ENCODE assay signal across 11 cellular contexts in the genomic region with DNA sequence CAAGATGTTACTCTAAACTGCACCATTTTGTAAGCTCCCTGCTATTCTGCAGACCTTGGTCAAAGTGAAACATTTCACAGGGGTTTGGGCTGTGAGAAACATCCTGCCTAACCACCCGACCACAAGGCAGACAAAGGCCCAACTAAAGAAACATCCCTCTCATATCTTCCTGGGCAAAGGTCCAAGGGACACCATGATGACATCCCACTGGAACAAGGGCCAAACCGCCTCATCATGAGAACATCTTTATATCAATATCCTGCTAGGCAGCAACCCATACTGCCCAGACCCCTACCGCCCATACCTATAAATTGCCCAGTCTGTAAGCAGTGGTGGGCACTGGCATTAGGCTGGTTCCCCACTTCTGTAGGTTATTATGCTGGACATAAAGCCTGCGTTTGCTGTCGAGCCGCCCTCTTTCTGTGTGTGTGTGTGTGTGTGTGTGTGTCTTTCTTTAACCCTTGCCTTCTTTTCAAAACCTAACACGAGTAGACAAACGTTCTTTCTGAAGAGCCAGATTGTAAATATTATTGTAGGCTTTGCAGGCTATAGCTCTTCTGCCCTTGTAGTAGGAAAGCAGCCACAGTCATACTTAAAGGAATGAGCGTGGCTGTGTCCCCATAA. TPM values are rescaled to one million over a fixed set of nuclear protein-coding genes. Genes with fewer than 3 reads are reported as not detected.
A peak's percentile ranks its signal among the peaks of the same experiment; 100 is the strongest.
DNase-seq lines count a peak whose midpoint lies in the region; ATAC-seq, FAIRE-seq and TF ChIP-seq lines count a peak whose summit lies in the region.
"Had no signal": no experiment of that assay in that cellular context is flagged by ENCODE, and none has a peak within 500 bp of the region (broad histone marks: within the 10 kb centered on the region; RNA-seq: fewer than 3 reads in every experiment).

No MANE protein-coding gene starts in this region.

- POLR2A ChIA-PET in HepG2 (lab: Yijun Ruan, JAX), result no interaction called here

- H3K4me1 Mint-ChIP-seq in activated naive CD8-positive, alpha-beta T cell treated with anti-CD3 and anti-CD28 coated beads, Interleukin-2, amount 50 U/mL, for 24 hours, result peaks cover 62% of the 10 kb centered on the region

- H3K27ac Mint-ChIP-seq in activated naive CD8-positive, alpha-beta T cell treated with anti-CD3 and anti-CD28 coated beads, Interleukin-2, amount 50 U/mL, for 24 hours, result no peak overlapping the region

- peak overlapping the region; percentile 19 for H2AFZ ChIP-seq in HepG2 (ENCODE audit: low read length)

- in situ Hi-C loops in HepG2 (cut with HindIII; ENCODE audit: extremely low pct_ligation_motif_present, low pct_unique_long_range_greater_than_20kb), result no loop called here

- TF ChIP-seq RAD21 in HepG2 (CRISPR knock-in tag; IDR thresholded peaks at IDR 0.05), result no peak

- TF ChIP-seq EP300 in HepG2 (IDR thresholded peaks at IDR 0.05; ENCODE audit: low read depth in 2 of 2, low read length in 2 of 2) (no peak), HepG2 (CRISPR knock-in tag; IDR thresholded peaks at IDR 0.05; ENCODE audit: borderline replicate concordance) (no peak)

- H3K4me2 ChIP-seq in HepG2 (ENCODE audit: low read depth, low read length), result peak overlapping the region; percentile 55

- FAIRE-seq in GM18507 (lab: Jason Lieb, UNC) (peak; percentile 15), HepG2 (lab: Jason Lieb, UNC) (no peak)
- FAIRE-seq: endothelial cell of umbilical vein had no signal

- peaks cover 31% of the 10 kb centered on the region for H3K4me1 ChIP-seq in HepG2 (ENCODE audit: insufficient read depth, low read length)

- H3K9me3 Mint-ChIP-seq in activated naive CD8-positive, alpha-beta T cell treated with anti-CD3 and anti-CD28 coated beads, Interleukin-2, amount 50 U/mL, for 24 hours, result peaks cover 3% of the 10 kb centered on the region

- intact Hi-C loops in HepG2 (cut with micrococcal nuclease; ENCODE audit: unreplicated experiment), result no loop called here

- peaks cover 18% of the 10 kb centered on the region for H3K27me3 Mint-ChIP-seq in activated naive CD8-positive, alpha-beta T cell treated with anti-CD3 and anti-CD28 coated beads, Interleukin-2, amount 50 U/mL, for 24 hours

- no peaks in the 10 kb centered on the region for H3K9me3 ChIP-seq in HepG2 (ENCODE audit: low read length)

- WGBS in HepG2 (ENCODE audit: low lambda C conversion rate), result 7% methylated on average over 9 of the region's 9 CpGs

- ATAC-seq in activated naive CD8-positive, alpha-beta T cell treated with anti-CD3 and anti-CD28 coated beads, Interleukin-2, amount 50 U/mL, for 24 hours, result no peak
- ATAC-seq in HepG2 (peak; percentile 75), HG03025 (IDR thresholded peaks at IDR 0.05; ENCODE audit: low FRiP score, unreplicated experiment) (no peak), HG03139 (IDR thresholded peaks at IDR 0.05; ENCODE audit: unreplicated experiment) (no peak)

- no peak for TF ChIP-seq CTCF in AG10803 (conservative IDR thresholded peaks at IDR 0.05; ENCODE audit: low read length)
- no peak for TF ChIP-seq CTCF in HepG2 (CRISPR knock-in tag; IDR thresholded peaks at IDR 0.05)

- H3K36me3 ChIP-seq in HepG2 (replicated peaks in 1 of 2; ENCODE audit: control insufficient read depth in 1 of 2, insufficient read depth in 2 of 2, low read length in 2 of 2), result no peaks in the 10 kb centered on the region

- peaks cover 0 to 28% of the 10 kb centered on the region in 2 experiments; a peak in 2 of 5 replicates for H3K27me3 ChIP-seq in HepG2 (ENCODE audit: control insufficient read depth in 1 of 2, insufficient read depth in 2 of 2, low read length in 2 of 2)

- no peaks in the 10 kb centered on the region for H3K79me2 ChIP-seq in HepG2 (ENCODE audit: insufficient read depth, low read length)

- no peaks in the 10 kb centered on the region for H4K20me1 ChIP-seq in HepG2 (ENCODE audit: insufficient read depth, low read length)

- CTCF ChIA-PET in HepG2 (lab: Yijun Ruan, JAX; ENCODE audit: low intra/inter-chr PET ratio, low total read pairs), result no interaction called here

- H3K4me3 ChIP-seq in AG10803 (ENCODE audit: low read length), result no peak overlapping the region
- H3K4me3 ChIP-seq in HepG2 (replicated peaks in 1 of 3; ENCODE audit: insufficient read depth in 1 of 3, low read depth in 2 of 3, low read length in 3 of 3), result peak overlapping the region in 2 of 3 experiments; percentile 3 to 34; a peak in 1 of 6 replicates

- no peak overlapping the region for H3K27ac ChIP-seq in HepG2 (ENCODE audit: extremely low read length, insufficient read depth, low read length)

- no peak overlapping the region for H3K9ac ChIP-seq in HepG2 (ENCODE audit: insufficient read depth, low read depth, low read length)

- no peak for TF ChIP-seq POLR2A in HepG2 (IDR thresholded peaks at IDR 0.05; ENCODE audit: insufficient read depth in 1 of 2, low read depth in 2 of 2, low read length in 2 of 2)

- DNase-seq in AG10803 (ENCODE audit: low read depth), result peak; percentile 24
- no peak for DNase-seq in GM18507 (ENCODE audit: extremely low spot score, insufficient read length, low read depth)
- DNase-seq in activated naive CD8-positive, alpha-beta T cell treated with anti-CD3 and anti-CD28 coated beads, Interleukin-2, amount 50 U/mL, for 24 hours, result no peak
- DNase-seq in HepG2 (ENCODE audit: low spot score), result peak; percentile 70
- DNase-seq in NCI-H1436 (lab: John Stamatoyannopoulos, UW), result no peak
- DNase-seq in NCI-H69 (lab: John Stamatoyannopoulos, UW), result no peak
- DNase-seq: activated CD4-positive, alpha-beta T cell treated with anti-CD3 and anti-CD28 coated beads, Interleukin-2, amount 50 U/mL, for 4 hours; NCI-H1048 had no signal

- peak overlapping the region; percentile 4 for H3K4me3 Mint-ChIP-seq in activated naive CD8-positive, alpha-beta T cell treated with anti-CD3 and anti-CD28 coated beads, Interleukin-2, amount 50 U/mL, for 24 hours

- no TSS peak for BruUV-seq in HepG2 (replicated peaks; lab: Mats Ljungman, UMichigan)

- H3K36me3 Mint-ChIP-seq in activated naive CD8-positive, alpha-beta T cell treated with anti-CD3 and anti-CD28 coated beads, Interleukin-2, amount 50 U/mL, for 24 hours (ENCODE audit: low read depth), result peaks cover 28% of the 10 kb centered on the region

RNA-seq across cellular contexts. Expression of a gene that starts 1.0 kb away (rescaled TPM):
- 15.3 and 20.9 TPM in 2 replicates for total RNA-seq in HepG2 (2016; rRNA removed; fragmentation: Illumina TruSeq; extraction: Trizol)
- total RNA-seq in HepG2 (2016; cell fraction: cytosol; rRNA removed; fragmentation: Illumina TruSeq; extraction: Trizol; ENCODE audit: low read depth), result 3.8 and 4.1 TPM in 2 replicates
- total RNA-seq in HepG2 (2016; cell fraction: insoluble cytoplasmic fraction; rRNA removed; fragmentation: Illumina TruSeq; extraction: Trizol), result 16.7 and 22.4 TPM in 2 replicates
- total RNA-seq in HepG2 (2016; cell fraction: membrane; rRNA removed; fragmentation: Illumina TruSeq; extraction: Trizol), result 6.2 and 6.9 TPM in 2 replicates
- 11.7 and 12.9 TPM in 2 replicates for total RNA-seq in HepG2 (2016; cell fraction: nucleus; rRNA removed; fragmentation: Illumina TruSeq; extraction: Trizol)
- polyA plus RNA-seq in HepG2 (2011; rRNA removed), result 24.2 and 26.3 TPM in 2 replicates
- polyA plus RNA-seq in HepG2 (2011; cell fraction: cytosol; rRNA removed), result 30.4 and 32.8 TPM in 2 replicates
- 16.3 and 18.0 TPM in 2 replicates for polyA plus RNA-seq in HepG2 (2011; cell fraction: nucleus; rRNA removed)
- 14.9 and 16.1 TPM in 2 replicates for polyA plus RNA-seq in HepG2 (2012)
- 3.2 and 3.6 TPM in 2 replicates for polyA plus RNA-seq in HepG2 (2016; cell fraction: cytosol; fragmentation: Illumina TruSeq; extraction: Trizol; ENCODE audit: low read depth)
- 25.7 and 30.7 TPM in 2 replicates for polyA plus RNA-seq in HepG2 (2016; cell fraction: insoluble cytoplasmic fraction; fragmentation: Illumina TruSeq; extraction: Trizol; ENCODE audit: low read depth)
- polyA plus RNA-seq in HepG2 (2016; cell fraction: membrane; fragmentation: Illumina TruSeq; extraction: Trizol; ENCODE audit: low read depth), result 5.5 and 6.3 TPM in 2 replicates
- polyA plus RNA-seq in HepG2 (2016; cell fraction: nucleus; fragmentation: Illumina TruSeq; extraction: Trizol; ENCODE audit: insufficient read depth, low read depth), result 14.6 and 17.0 TPM in 2 replicates
- 12.2 and 26.4 TPM in 2 replicates for polyA minus RNA-seq in HepG2 (2011; rRNA and poly(A)+ RNA removed; ENCODE audit: low replicate concordance)
- polyA minus RNA-seq in HepG2 (2011; cell fraction: cytosol; rRNA and poly(A)+ RNA removed), result 4.8 and 5.6 TPM in 2 replicates
- polyA minus RNA-seq in HepG2 (2011; cell fraction: nucleus; rRNA and poly(A)+ RNA removed), result 15.5 and 15.9 TPM in 2 replicates

RNA-seq across cellular contexts. Expression of a gene that starts 33.5 kb away (rescaled TPM):
- total RNA-seq in HepG2 (2016; rRNA removed; fragmentation: Illumina TruSeq; extraction: Trizol), result 0.33 TPM in 1 of 2 replicates, not detected in the other
- total RNA-seq in HepG2 (2016; cell fraction: cytosol; rRNA removed; fragmentation: Illumina TruSeq; extraction: Trizol; ENCODE audit: low read depth), result not detected in 2 replicates
- total RNA-seq in HepG2 (2016; cell fraction: insoluble cytoplasmic fraction; rRNA removed; fragmentation: Illumina TruSeq; extraction: Trizol), result 0.43 TPM in 1 of 2 replicates, not detected in the other
- 0.12 and 0.17 TPM in 2 replicates for total RNA-seq in HepG2 (2016; cell fraction: membrane; rRNA removed; fragmentation: Illumina TruSeq; extraction: Trizol)
- total RNA-seq in HepG2 (2016; cell fraction: nucleus; rRNA removed; fragmentation: Illumina TruSeq; extraction: Trizol), result 0.22 and 0.34 TPM in 2 replicates
- 0.21 and 0.26 TPM in 2 replicates for polyA plus RNA-seq in HepG2 (2011; rRNA removed)
- polyA plus RNA-seq in HepG2 (2011; cell fraction: cytosol; rRNA removed), result 0.18 and 0.31 TPM in 2 replicates
- polyA plus RNA-seq in HepG2 (2011; cell fraction: nucleus; rRNA removed), result 1.2 and 1.7 TPM in 2 replicates
- polyA plus RNA-seq in HepG2 (2012), result 0.25 TPM in 2 replicates
- polyA plus RNA-seq in HepG2 (2016; cell fraction: cytosol; fragmentation: Illumina TruSeq; extraction: Trizol; ENCODE audit: low read depth), result not detected in 2 replicates
- polyA plus RNA-seq in HepG2 (2016; cell fraction: insoluble cytoplasmic fraction; fragmentation: Illumina TruSeq; extraction: Trizol; ENCODE audit: low read depth), result 0.29 TPM in 1 of 2 replicates, not detected in the other
- not detected in 2 replicates for polyA plus RNA-seq in HepG2 (2016; cell fraction: membrane; fragmentation: Illumina TruSeq; extraction: Trizol; ENCODE audit: low read depth)
- polyA plus RNA-seq in HepG2 (2016; cell fraction: nucleus; fragmentation: Illumina TruSeq; extraction: Trizol; ENCODE audit: insufficient read depth, low read depth), result 0.93 and 1.2 TPM in 2 replicates
- 0.22 and 1.3 TPM in 2 replicates for polyA minus RNA-seq in HepG2 (2011; rRNA and poly(A)+ RNA removed; ENCODE audit: low replicate concordance)
- polyA minus RNA-seq in HepG2 (2011; cell fraction: cytosol; rRNA and poly(A)+ RNA removed), result 0.30 TPM in 1 of 2 replicates, not detected in the other
- 0.64 and 0.99 TPM in 2 replicates for polyA minus RNA-seq in HepG2 (2011; cell fraction: nucleus; rRNA and poly(A)+ RNA removed)

RNA-seq across cellular contexts. Expression of a gene that starts 46.4 kb away (rescaled TPM):
- not detected in 2 replicates for total RNA-seq in HepG2 (2016; rRNA removed; fragmentation: Illumina TruSeq; extraction: Trizol)
- total RNA-seq in HepG2 (2016; cell fraction: cytosol; rRNA removed; fragmentation: Illumina TruSeq; extraction: Trizol; ENCODE audit: low read depth), result not detected in 2 replicates
- not detected in 2 replicates for total RNA-seq in HepG2 (2016; cell fraction: insoluble cytoplasmic fraction; rRNA removed; fragmentation: Illumina TruSeq; extraction: Trizol)
- total RNA-seq in HepG2 (2016; cell fraction: membrane; rRNA removed; fragmentation: Illumina TruSeq; extraction: Trizol), result not detected in 2 replicates
- not detected in 2 replicates for total RNA-seq in HepG2 (2016; cell fraction: nucleus; rRNA removed; fragmentation: Illumina TruSeq; extraction: Trizol)
- polyA plus RNA-seq in HepG2 (2011; rRNA removed), result not detected in 2 replicates
- not detected in 2 replicates for polyA plus RNA-seq in HepG2 (2011; cell fraction: cytosol; rRNA removed)
- not detected in 2 replicates for polyA plus RNA-seq in HepG2 (2011; cell fraction: nucleus; rRNA removed)
- not detected in 2 replicates for polyA plus RNA-seq in HepG2 (2012)
- not detected in 2 replicates for polyA plus RNA-seq in HepG2 (2016; cell fraction: cytosol; fragmentation: Illumina TruSeq; extraction: Trizol; ENCODE audit: low read depth)
- polyA plus RNA-seq in HepG2 (2016; cell fraction: insoluble cytoplasmic fraction; fragmentation: Illumina TruSeq; extraction: Trizol; ENCODE audit: low read depth), result not detected in 2 replicates
- polyA plus RNA-seq in HepG2 (2016; cell fraction: membrane; fragmentation: Illumina TruSeq; extraction: Trizol; ENCODE audit: low read depth), result not detected in 2 replicates
- polyA plus RNA-seq in HepG2 (2016; cell fraction: nucleus; fragmentation: Illumina TruSeq; extraction: Trizol; ENCODE audit: insufficient read depth, low read depth), result not detected in 2 replicates
- 0.23 TPM in 1 of 2 replicates, not detected in the other for polyA minus RNA-seq in HepG2 (2011; rRNA and poly(A)+ RNA removed; ENCODE audit: low replicate concordance)
- not detected in 2 replicates for polyA minus RNA-seq in HepG2 (2011; cell fraction: cytosol; rRNA and poly(A)+ RNA removed)
- not detected in 2 replicates for polyA minus RNA-seq in HepG2 (2011; cell fraction: nucleus; rRNA and poly(A)+ RNA removed)
- total RNA-seq: endothelial cell of umbilical vein had no signal
- polyA plus RNA-seq: endothelial cell of umbilical vein had no signal

RNA-seq across cellular contexts. Expression of a gene that starts 51.0 kb away (rescaled TPM):
- 0.14 and 0.29 TPM in 2 replicates for total RNA-seq in HepG2 (2016; rRNA removed; fragmentation: Illumina TruSeq; extraction: Trizol)
- not detected in 2 replicates for total RNA-seq in HepG2 (2016; cell fraction: cytosol; rRNA removed; fragmentation: Illumina TruSeq; extraction: Trizol; ENCODE audit: low read depth)
- 0.22 and 0.36 TPM in 2 replicates for total RNA-seq in HepG2 (2016; cell fraction: insoluble cytoplasmic fraction; rRNA removed; fragmentation: Illumina TruSeq; extraction: Trizol)
- 0.09 and 0.17 TPM in 2 replicates for total RNA-seq in HepG2 (2016; cell fraction: membrane; rRNA removed; fragmentation: Illumina TruSeq; extraction: Trizol)
- total RNA-seq in HepG2 (2016; cell fraction: nucleus; rRNA removed; fragmentation: Illumina TruSeq; extraction: Trizol), result 0.22 and 0.34 TPM in 2 replicates
- 0.41 and 0.48 TPM in 2 replicates for polyA plus RNA-seq in HepG2 (2011; rRNA removed)
- polyA plus RNA-seq in HepG2 (2011; cell fraction: cytosol; rRNA removed), result 0.24 and 0.41 TPM in 2 replicates
- 0.24 and 0.33 TPM in 2 replicates for polyA plus RNA-seq in HepG2 (2011; cell fraction: nucleus; rRNA removed)
- 0.68 and 0.78 TPM in 2 replicates for polyA plus RNA-seq in HepG2 (2012)
- 0.03 TPM in 2 replicates for polyA plus RNA-seq in HepG2 (2016; cell fraction: cytosol; fragmentation: Illumina TruSeq; extraction: Trizol; ENCODE audit: low read depth)
- polyA plus RNA-seq in HepG2 (2016; cell fraction: insoluble cytoplasmic fraction; fragmentation: Illumina TruSeq; extraction: Trizol; ENCODE audit: low read depth), result 0.24 and 0.44 TPM in 2 replicates
- 0.06 and 0.09 TPM in 2 replicates for polyA plus RNA-seq in HepG2 (2016; cell fraction: membrane; fragmentation: Illumina TruSeq; extraction: Trizol; ENCODE audit: low read depth)
- polyA plus RNA-seq in HepG2 (2016; cell fraction: nucleus; fragmentation: Illumina TruSeq; extraction: Trizol; ENCODE audit: insufficient read depth, low read depth), result 0.37 and 0.51 TPM in 2 replicates
- polyA minus RNA-seq in HepG2 (2011; rRNA and poly(A)+ RNA removed; ENCODE audit: low replicate concordance), result 0.62 and 4.1 TPM in 2 replicates
- 0.40 and 0.44 TPM in 2 replicates for polyA minus RNA-seq in HepG2 (2011; cell fraction: cytosol; rRNA and poly(A)+ RNA removed)
- 0.12 and 0.26 TPM in 2 replicates for polyA minus RNA-seq in HepG2 (2011; cell fraction: nucleus; rRNA and poly(A)+ RNA removed)
- polyA plus RNA-seq: endothelial cell of umbilical vein had no signal

Comparison
In these comparisons a context has a peak if more than half of its experiments do, and no peak if none do; other contexts are left out.
1. DNase-seq: peak in AG10803 (single experiment) and HepG2 (single experiment); none in GM18507 (single experiment), activated naive CD8-positive, alpha-beta T cell treated with anti-CD3 and anti-CD28 coated beads, Interleukin-2, amount 50 U/mL, for 24 hours (single experiment), NCI-H1436 (single experiment) and NCI-H69 (single experiment).